Comparison of ENCODE assay signal across 2 cellular contexts in genomic region chr22:20223421-20224245, GRCh38.
A peak's percentile ranks its signal among the peaks of the same experiment; 100 is the strongest.
TF ChIP-seq lines count a peak whose summit lies in the region.

No MANE protein-coding gene starts in this region.

TF ChIP-seq in HEK293, 187 proteins besides CTCF, POLR2A, EP300 and RAD21 (continued from another document):
- no peak for TF ChIP-seq ZSCAN18 (tag by site-specific recombination; IDR thresholded peaks at IDR 0.05)

TF ChIP-seq in K562, 482 proteins besides CTCF, POLR2A, EP300 and RAD21 (continued from another document):
- TF ChIP-seq TAF1 (IDR thresholded peaks at IDR 0.05; ENCODE audit: control insufficient read depth, extremely low read depth, insufficient read depth, low read length, severe bottlenecking) (no peak), ZNF184 (CRISPR knock-in tag; IDR thresholded peaks at IDR 0.05) (no peak), PURB (CRISPR knock-in tag; IDR thresholded peaks at IDR 0.05; ENCODE audit: low read depth) (no peak), OTX1 (CRISPR knock-in tag; IDR thresholded peaks at IDR 0.05) (no peak), ZNF668 (CRISPR knock-in tag; IDR thresholded peaks at IDR 0.05) (no peak), SMAD4 (CRISPR knock-in tag; conservative IDR thresholded peaks at IDR 0.05) (no peak), JUN (IDR thresholded peaks at IDR 0.05; ENCODE audit: borderline replicate concordance, low read depth, low read length) (no peak), JUN (CRISPR knock-in tag; IDR thresholded peaks at IDR 0.05; ENCODE audit: borderline replicate concordance) (peak; percentile 54; the same call in 1 of the 2 replicates), MYC (IDR thresholded peaks at IDR 0.05; ENCODE audit: low read depth, low read length) (no peak), MYC (CRISPR knock-in tag; IDR thresholded peaks at IDR 0.05; ENCODE audit: borderline replicate concordance, low read depth) (0 out of 2 replicates have a peak, but pooled peaks have one; percentile 18), MBD1 (CRISPR knock-in tag; IDR thresholded peaks at IDR 0.05) (no peak), HSF4 (CRISPR knock-in tag; IDR thresholded peaks at IDR 0.05; ENCODE audit: borderline replicate concordance) (no peak), ZNF253 (CRISPR knock-in tag; conservative IDR thresholded peaks at IDR 0.05) (no peak), TARDBP (IDR thresholded peaks at IDR 0.05) (no peak), PHB2 (IDR thresholded peaks at IDR 0.05; ENCODE audit: low read depth) (no peak), RBM14 (IDR thresholded peaks at IDR 0.05; ENCODE audit: borderline replicate concordance, insufficient read depth, low read depth, low read length) (0 out of 2 replicates have a peak, but pooled peaks have one; percentile 8), CBX2 (IDR thresholded peaks at IDR 0.05; ENCODE audit: insufficient read depth, low read length, poor library complexity, severe bottlenecking) (no peak), ZNF282 (CRISPR knock-in tag; IDR thresholded peaks at IDR 0.05) (no peak), SIX5 (IDR thresholded peaks at IDR 0.05; ENCODE audit: borderline replicate concordance in 1 of 2, insufficient read depth in 1 of 2, low read depth in 1 of 2, low read length in 2 of 2) (no peak), ZNF395 (CRISPR knock-in tag; IDR thresholded peaks at IDR 0.05) (no peak), MYBL2 (IDR thresholded peaks at IDR 0.05; ENCODE audit: low read depth) (no peak), MYBL2 (CRISPR knock-in tag; IDR thresholded peaks at IDR 0.05; ENCODE audit: borderline replicate concordance) (0 out of 2 replicates have a peak, but pooled peaks have one; percentile 56), HIVEP1 (CRISPR knock-in tag; IDR thresholded peaks at IDR 0.05) (no peak), RBFOX2 (IDR thresholded peaks at IDR 0.05; ENCODE audit: low read depth, low read length) (no peak), ZKSCAN8 (CRISPR knock-in tag; IDR thresholded peaks at IDR 0.05) (no peak), ZKSCAN1 (IDR thresholded peaks at IDR 0.05; ENCODE audit: low read depth, low read length) (no peak), SAP30 (IDR thresholded peaks at IDR 0.05; ENCODE audit: borderline replicate concordance, insufficient read depth, low read depth, low read length, poor library complexity, severe bottlenecking) (no peak), RFX5 (IDR thresholded peaks at IDR 0.05; ENCODE audit: low read depth, low read length) (no peak), MYNN (IDR thresholded peaks at IDR 0.05) (no peak), MYNN (CRISPR knock-in tag; IDR thresholded peaks at IDR 0.05) (0 out of 2 replicates have a peak, but pooled peaks have one; percentile 21), TBL1XR1 (IDR thresholded peaks at IDR 0.05; ENCODE audit: low read length in 2 of 2) (no peak), ZNF143 (CRISPR knock-in tag; IDR thresholded peaks at IDR 0.05) (0 out of 2 replicates have a peak, but pooled peaks have one; percentile 34), ZNF124 (CRISPR knock-in tag; IDR thresholded peaks at IDR 0.05) (0 out of 2 replicates have a peak, but pooled peaks have one; percentile 26), NR3C1 (CRISPR knock-in tag; IDR thresholded peaks at IDR 0.05) (no peak), CC2D1A (IDR thresholded peaks at IDR 0.05) (no peak), PREB (CRISPR knock-in tag; IDR thresholded peaks at IDR 0.05) (no peak), JUNB (CRISPR knock-in tag; conservative IDR thresholded peaks at IDR 0.05) (no peak), ARNT (IDR thresholded peaks at IDR 0.05) (no peak)
